18 cellular contexts compared by ENCODE assay signal in the genomic region with DNA sequence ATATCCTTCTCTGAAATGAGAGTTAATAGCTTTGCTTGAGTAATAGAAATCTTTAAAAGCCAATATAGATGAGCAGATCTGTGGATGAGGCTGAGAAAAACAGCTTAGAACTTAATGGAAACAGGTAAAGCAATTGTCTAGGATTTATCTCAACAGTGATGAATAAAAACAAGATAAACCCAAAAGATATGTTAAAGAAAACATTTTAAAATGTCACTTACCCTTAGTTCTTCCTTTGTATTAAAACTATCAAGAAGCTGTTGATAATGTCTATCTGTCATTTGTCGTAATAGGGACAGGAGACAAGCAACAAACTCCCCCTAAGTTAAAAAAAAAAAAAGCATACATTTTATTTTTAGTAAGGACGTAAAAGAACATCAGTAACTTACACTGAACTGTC.
A peak's percentile ranks its signal among the peaks of the same experiment; 100 is the strongest.
DNase-seq lines count a peak whose midpoint lies in the region; ATAC-seq, FAIRE-seq and TF ChIP-seq lines count a peak whose summit lies in the region.
"Had no signal": no experiment of that assay in that cellular context is flagged by ENCODE, and none has a peak within 500 bp of the region (broad histone marks: within the 10 kb centered on the region; RNA-seq: fewer than 3 reads in every experiment).

No MANE protein-coding gene starts in this region.

- H3K36me3 ChIP-seq in mammary epithelial cell (ENCODE audit: insufficient read depth, low read length) (no peaks in the 10 kb centered on the region), right atrium auricular region (peaks cover 6% of the 10 kb centered on the region)
- H3K36me3 ChIP-seq: HAP-1 had no signal

- CTCF ChIA-PET in MCF 10A (lab: Yijun Ruan, JAX) (interaction anchor here (0.6 to 3.9 kb wide), 9 partner anchors 19 to 1736 kb away, joined by 3 to 24 read pairs (median 6); no protein-coding TSS in a partner anchor), mammary epithelial cell (lab: Charles Lee; ENCODE audit: low non-redundant PET) (no interaction called here)

- DNase-seq in MCF 10A (ENCODE audit: unreplicated experiment) (no peak), mammary epithelial cell (no peak), right atrium auricular region (ENCODE audit: low spot score) (no peak)
- DNase-seq: ACHN; CD4-positive, alpha-beta memory T cell; DMS79 had no signal

- H3K36me3 Mint-ChIP-seq in MCF 10A (ENCODE audit: insufficient read depth, unreplicated experiment): peaks cover 11% of the 10 kb centered on the region
- H3K36me3 Mint-ChIP-seq: CD4-positive, alpha-beta memory T cell had no signal

- H3K4me2 ChIP-seq in mammary epithelial cell (ENCODE audit: insufficient read depth, low read depth, low read length): no peak overlapping the region

- ATAC-seq in SK-N-SH treated with all-trans-retinoic acid at 6 μM for 48 hours: peak; percentile 48
- ATAC-seq in HG02610 (IDR thresholded peaks at IDR 0.05; ENCODE audit: unreplicated experiment): no peak
- ATAC-seq in HG03097 (IDR thresholded peaks at IDR 0.05; ENCODE audit: low FRiP score, unreplicated experiment): no peak
- ATAC-seq in GM21825 (IDR thresholded peaks at IDR 0.05; ENCODE audit: unreplicated experiment): no peak
- ATAC-seq: GM12878, K562 had no signal

- no peaks in the 10 kb centered on the region for H3K27me3 ChIP-seq in mammary epithelial cell (ENCODE audit: insufficient read depth, low read length)
- no peaks in the 10 kb centered on the region for H3K27me3 ChIP-seq in right atrium auricular region

- POLR2A ChIA-PET in MCF 10A (lab: Yijun Ruan, JAX): interaction anchor here (0.6 to 1.5 kb wide), 5 partner anchors 11 to 616 kb away, joined by 3 to 4 read pairs (median 3); a partner anchor contains a TSS

- no peaks in the 10 kb centered on the region for H3K27me3 Mint-ChIP-seq in MCF 10A (ENCODE audit: insufficient read depth, unreplicated experiment)
- H3K27me3 Mint-ChIP-seq: B cell had no signal

- H3K9me3 Mint-ChIP-seq in MCF 10A (ENCODE audit: unreplicated experiment): peaks cover 22% of the 10 kb centered on the region

- no peaks in the 10 kb centered on the region for H4K20me1 ChIP-seq in mammary epithelial cell (ENCODE audit: insufficient read depth, low read length)

- H3K4me1 ChIP-seq in mammary epithelial cell (ENCODE audit: insufficient read depth, low read length): peaks cover 5% of the 10 kb centered on the region
- H3K4me1 ChIP-seq in right atrium auricular region: no peaks in the 10 kb centered on the region
- H3K4me1 ChIP-seq: HAP-1 had no signal

- TF ChIP-seq CTCF in MCF 10A (IDR thresholded peaks at IDR 0.05; ENCODE audit: unreplicated experiment) (no peak), mammary epithelial cell (conservative IDR thresholded peaks at IDR 0.05 in 1 of 2, IDR thresholded peaks at IDR 0.05 in 1 of 2; ENCODE audit: extremely low read depth in 1 of 2, insufficient read depth in 1 of 2, low read depth in 1 of 2, low read length in 2 of 2) (no peak), right atrium auricular region (IDR thresholded peaks at IDR 0.05) (no peak)

- no peaks in the 10 kb centered on the region for H3K79me2 ChIP-seq in mammary epithelial cell (ENCODE audit: insufficient read depth, low read length)

- intact Hi-C loops in MCF 10A (cut with micrococcal nuclease): no loop called here
- intact Hi-C loops in mammary epithelial cell (cut with micrococcal nuclease): no loop called here

- no peak overlapping the region for H2AFZ ChIP-seq in mammary epithelial cell (ENCODE audit: low read depth, low read length)

- peak; percentile 55 for FAIRE-seq in islet of Langerhans (lab: Jason Lieb, UNC)
- FAIRE-seq: GM12878, H1, K562 had no signal

- H3K4me3 Mint-ChIP-seq in MCF 10A (ENCODE audit: unreplicated experiment): no peak overlapping the region
- H3K4me3 Mint-ChIP-seq: B cell; CD4-positive, alpha-beta memory T cell had no signal

- BruUV-seq in MCF 10A (replicated peaks; lab: Mats Ljungman, UMichigan) (no TSS peak), mammary epithelial cell (replicated peaks; lab: Mats Ljungman, UMichigan) (no TSS peak)

- dilution Hi-C loops in mammary epithelial cell (cut with HindIII; ENCODE audit: low sequenced_read_pairs): no loop called here

- H3K9ac ChIP-seq in mammary epithelial cell (ENCODE audit: insufficient read depth, low read length): no peak overlapping the region

- H3K4me1 Mint-ChIP-seq in MCF 10A (ENCODE audit: insufficient read depth, unreplicated experiment): peaks cover 17% of the 10 kb centered on the region
- H3K4me1 Mint-ChIP-seq: B cell; CD4-positive, alpha-beta memory T cell had no signal

- peak overlapping the region; percentile 14 for H3K27ac Mint-ChIP-seq in MCF 10A (ENCODE audit: low read depth, unreplicated experiment)
- H3K27ac Mint-ChIP-seq: B cell; CD4-positive, alpha-beta memory T cell had no signal

- no peak overlapping the region for H3K4me3 ChIP-seq in mammary epithelial cell (replicated peaks in 1 of 3; ENCODE audit: insufficient read depth in 1 of 3, low read depth in 2 of 3, low read length in 3 of 3)
- no peak overlapping the region for H3K4me3 ChIP-seq in right atrium auricular region
- H3K4me3 ChIP-seq: GM12878, HAP-1, K562 had no signal

- H3K9me3 ChIP-seq in mammary epithelial cell (replicated peaks; ENCODE audit: insufficient read depth, low read length) (no peaks in the 10 kb centered on the region), right atrium auricular region (no peaks in the 10 kb centered on the region)
- H3K9me3 ChIP-seq: HAP-1 had no signal

- H3K27ac ChIP-seq in mammary epithelial cell (ENCODE audit: insufficient read depth, low read depth, low read length): no peak overlapping the region
- H3K27ac ChIP-seq in right atrium auricular region: no peak overlapping the region
- H3K27ac ChIP-seq: 22Rv1, C4-2B had no signal

- WGBS in mammary epithelial cell (ENCODE audit: low coverage, missing lambda C conversion rate): 97% methylated on average over 2 of the region's 2 CpGs

- in situ Hi-C loops in mammary epithelial cell (cut with MboI; ENCODE audit: low sequenced_read_pairs in 2 of 2): no loop called here

TF ChIP-seq in SK-N-SH treated with all-trans-retinoic acid at 6 μM for 48 hours, 23 proteins besides CTCF, POLR2A, EP300 and RAD21:
- TF ChIP-seq RARB (CRISPR knock-in tag; IDR thresholded peaks at IDR 0.05) (no peak), ZNF8 (CRISPR knock-in tag; IDR thresholded peaks at IDR 0.05) (no peak), ESRRG (CRISPR knock-in tag; IDR thresholded peaks at IDR 0.05) (0 out of 2 replicates have a peak, but pooled peaks have one; percentile 66), TCF4 (CRISPR knock-in tag; IDR thresholded peaks at IDR 0.05; ENCODE audit: borderline replicate concordance) (peak; percentile 74), ISL1 (CRISPR knock-in tag; IDR thresholded peaks at IDR 0.05) (peak; percentile 97)
